Comparison of ENCODE assay signal across 8 cellular contexts in genomic region chr2:161273038-161273760, GRCh38. TPM values are rescaled to one million over a fixed set of nuclear protein-coding genes. Genes with fewer than 3 reads are reported as not detected.
DNase-seq lines count a peak whose midpoint lies in the region; ATAC-seq, FAIRE-seq and TF ChIP-seq lines count a peak whose summit lies in the region.

No MANE protein-coding gene starts in this region.

- H2AK5ac ChIP-seq in mesendoderm (ENCODE audit: low read length), result no peak overlapping the region

- peak; percentile 81 for TF ChIP-seq CTCF in OCI-LY1 (IDR thresholded peaks at IDR 0.05; ENCODE audit: low read length)

- H3K27me3 Mint-ChIP-seq in activated CD4-positive, alpha-beta memory T cell treated with anti-CD3 and anti-CD28 coated beads, Interleukin-2, amount 10 ng/mL, durations not matched to agents 7 days and 5 days, result peaks cover 12% of the 10 kb centered on the region

- no peaks in the 10 kb centered on the region for H3K36me3 Mint-ChIP-seq in activated naive CD4-positive, alpha-beta T cell treated with anti-CD3 and anti-CD28 coated beads, Interleukin-2, amount 50 U/mL, for 72 hours
- H3K36me3 Mint-ChIP-seq in activated CD4-positive, alpha-beta memory T cell treated with anti-CD3 and anti-CD28 coated beads, Interleukin-2, amount 10 ng/mL, durations not matched to agents 7 days and 5 days (ENCODE audit: low read depth), result no peaks in the 10 kb centered on the region

- no peak overlapping the region for H2BK15ac ChIP-seq in mesendoderm (replicated peaks; ENCODE audit: low read depth)

- H2BK5ac ChIP-seq in mesendoderm (ENCODE audit: low read length), result no peak overlapping the region

- H3K9me3 ChIP-seq in OCI-LY1 (ENCODE audit: low read length), result no peaks in the 10 kb centered on the region

- no peak overlapping the region for H3K4me3 Mint-ChIP-seq in activated CD4-positive, alpha-beta memory T cell treated with anti-CD3 and anti-CD28 coated beads, Interleukin-2, amount 10 ng/mL, durations not matched to agents 7 days and 5 days

- no CpG with 5 or more reads among the region's 5 CpGs for WGBS in mesendoderm (ENCODE audit: extremely low coverage, insufficient coverage, low lambda C conversion rate)

- H3K56ac ChIP-seq in mesendoderm (ENCODE audit: low read length), result no peak overlapping the region

- no peak overlapping the region for H3K4me2 ChIP-seq in OCI-LY1 (ENCODE audit: low read length)
- H3K4me2 ChIP-seq in mesendoderm (ENCODE audit: low read length), result no peak overlapping the region

- no peaks in the 10 kb centered on the region for H3K9me2 ChIP-seq in OCI-LY1 (ENCODE audit: low read depth, low read length)

- H2BK120ac ChIP-seq in mesendoderm (ENCODE audit: low read depth, low read length), result no peak overlapping the region

- H3K18ac ChIP-seq in mesendoderm (ENCODE audit: low read length), result no peak overlapping the region

- FAIRE-seq in HTR-8/SVneo (lab: Jason Lieb, UNC), result no peak

- no peak overlapping the region for H2AFZ ChIP-seq in OCI-LY1 (ENCODE audit: low read length)

- peaks cover 1% of the 10 kb centered on the region for H3K4me1 Mint-ChIP-seq in activated CD4-positive, alpha-beta memory T cell treated with anti-CD3 and anti-CD28 coated beads, Interleukin-2, amount 10 ng/mL, durations not matched to agents 7 days and 5 days

- peak in 1 of 2 donors; percentile 57 for DNase-seq in activated naive CD4-positive, alpha-beta T cell treated with anti-CD3 and anti-CD28 coated beads, Interleukin-2, amount 50 U/mL, for 72 hours (ENCODE audit: low spot score in 2 of 2)
- DNase-seq in activated naive CD4-positive, alpha-beta T cell treated with anti-CD3 and anti-CD28 coated beads, Interleukin-2, amount 50 U/mL, for 16 hours, result no peak
- DNase-seq in HTR-8/SVneo (ENCODE audit: insufficient read length, low spot score) (peak; percentile 27), cerebellar cortex (ENCODE audit: low spot score) (peak; percentile 73), mesendoderm (peak; percentile 70)
- DNase-seq in activated CD4-positive, alpha-beta memory T cell treated with anti-CD3 and anti-CD28 coated beads, Interleukin-2, amount 10 ng/mL, durations not matched to agents 7 days and 5 days, result no peak

- no peak overlapping the region for H3K27ac Mint-ChIP-seq in activated naive CD4-positive, alpha-beta T cell treated with anti-CD3 and anti-CD28 coated beads, Interleukin-2, amount 50 U/mL, for 72 hours
- no peak overlapping the region for H3K27ac Mint-ChIP-seq in activated CD4-positive, alpha-beta memory T cell treated with anti-CD3 and anti-CD28 coated beads, Interleukin-2, amount 10 ng/mL, durations not matched to agents 7 days and 5 days

- no peaks in the 10 kb centered on the region for H3K79me1 ChIP-seq in mesendoderm (ENCODE audit: low read length)

- no peaks in the 10 kb centered on the region for H3K27me3 ChIP-seq in OCI-LY1 (ENCODE audit: insufficient read depth, low read length)
- H3K27me3 ChIP-seq in mesendoderm (ENCODE audit: insufficient read depth, low read length, poor library complexity), result no peaks in the 10 kb centered on the region

- POLR2A ChIA-PET in activated CD4-positive, alpha-beta memory T cell treated with anti-CD3 and anti-CD28 coated beads, Interleukin-2, amount 10 ng/mL, durations not matched to agents 7 days and 5 days (lab: Charles Lee), result interaction anchor here (2.3 kb wide), 1 partner anchor 35 kb away, joined by 8 read pairs; the partner anchor contains the start of gene PSMD14

- H4K8ac ChIP-seq in mesendoderm (ENCODE audit: low read depth, low read length), result no peak overlapping the region

- no peaks in the 10 kb centered on the region for H3K9me3 Mint-ChIP-seq in activated naive CD4-positive, alpha-beta T cell treated with anti-CD3 and anti-CD28 coated beads, Interleukin-2, amount 50 U/mL, for 72 hours
- H3K9me3 Mint-ChIP-seq in activated CD4-positive, alpha-beta memory T cell treated with anti-CD3 and anti-CD28 coated beads, Interleukin-2, amount 10 ng/mL, durations not matched to agents 7 days and 5 days, result no peaks in the 10 kb centered on the region

- CTCF ChIA-PET in activated CD4-positive, alpha-beta memory T cell treated with anti-CD3 and anti-CD28 coated beads, Interleukin-2, amount 10 ng/mL, durations not matched to agents 7 days and 5 days (lab: Charles Lee), result interaction anchor here (0.7 to 2.7 kb wide), 13 partner anchors 8 to 1163 kb away, joined by 3 to 26 read pairs (median 4); no protein-coding TSS in a partner anchor

- no peak overlapping the region for H3K4ac ChIP-seq in mesendoderm (ENCODE audit: low read depth, low read length)

- ATAC-seq in activated naive CD4-positive, alpha-beta T cell treated with anti-CD3 and anti-CD28 coated beads, Interleukin-2, amount 50 U/mL, for 72 hours, result peak; percentile 58
- ATAC-seq in GM21423 (IDR thresholded peaks at IDR 0.05; ENCODE audit: unreplicated experiment), result peak; percentile 84

- H4K20me1 ChIP-seq in OCI-LY1 (ENCODE audit: insufficient read depth, low read length), result no peaks in the 10 kb centered on the region

- H3K36me3 ChIP-seq in OCI-LY1 (ENCODE audit: insufficient read depth, low read length), result no peaks in the 10 kb centered on the region
- no peaks in the 10 kb centered on the region for H3K36me3 ChIP-seq in mesendoderm (ENCODE audit: control insufficient read depth, insufficient read depth, low read length)

- H3K23ac ChIP-seq in mesendoderm (ENCODE audit: low read length), result no peak overlapping the region

- H3K4me1 ChIP-seq in OCI-LY1 (ENCODE audit: insufficient read depth, low read length, severe bottlenecking) (peaks cover 22% of the 10 kb centered on the region), mesendoderm (ENCODE audit: control insufficient read depth, low read depth, low read length) (no peaks in the 10 kb centered on the region)

- H3K4me3 ChIP-seq in OCI-LY1 (ENCODE audit: low read depth, low read length, poor library complexity, severe bottlenecking) (no peak overlapping the region), mesendoderm (ENCODE audit: low read length) (no peak overlapping the region)

- H3K79me2 ChIP-seq in OCI-LY1 (ENCODE audit: insufficient read depth, low read length) (no peaks in the 10 kb centered on the region), mesendoderm (ENCODE audit: control insufficient read depth, insufficient read depth, low read length) (no peaks in the 10 kb centered on the region)

- no peak overlapping the region for H3K27ac ChIP-seq in OCI-LY1 (ENCODE audit: low read depth, low read length, poor library complexity, severe bottlenecking)
- no peak overlapping the region for H3K27ac ChIP-seq in mesendoderm (ENCODE audit: low read depth, low read length)

- no peak overlapping the region for H3K9ac ChIP-seq in OCI-LY1 (ENCODE audit: low read length)
- H3K9ac ChIP-seq in mesendoderm (ENCODE audit: low read length), result no peak overlapping the region

- H3F3A ChIP-seq in OCI-LY1 (ENCODE audit: insufficient read depth, low read length), result no peaks in the 10 kb centered on the region

- H4K5ac ChIP-seq in mesendoderm (ENCODE audit: low read length), result no peak overlapping the region

RNA-seq across cellular contexts. Expression of gene PSMD14, which starts 35.0 kb away (rescaled TPM):
- 10 to 100 TPM; 75.6 to 83.7 TPM for total RNA-seq in activated naive CD4-positive, alpha-beta T cell treated with anti-CD3 and anti-CD28 coated beads, Interleukin-2, amount 50 U/mL, for 72 hours
- polyA plus RNA-seq in mesendoderm (2013, experiment 1 of 2), result 78.9 TPM
- 78.0 TPM for polyA plus RNA-seq in mesendoderm (2013, experiment 2 of 2)
- total RNA-seq in activated CD4-positive, alpha-beta memory T cell treated with anti-CD3 and anti-CD28 coated beads, Interleukin-2, amount 10 ng/mL, durations not matched to agents 7 days and 5 days, result 10 to 100 TPM; 70.9 to 72.9 TPM

Comparison
In these comparisons a context has a peak if more than half of its experiments do, and no peak if none do; other contexts are left out.
1. DNase-seq: peak in HTR-8/SVneo (single experiment), cerebellar cortex (single experiment) and mesendoderm (single experiment); none in activated naive CD4-positive, alpha-beta T cell treated with anti-CD3 and anti-CD28 coated beads, Interleukin-2, amount 50 U/mL, for 16 hours (single experiment) and activated CD4-positive, alpha-beta memory T cell treated with anti-CD3 and anti-CD28 coated beads, Interleukin-2, amount 10 ng/mL, durations not matched to agents 7 days and 5 days (single experiment).